Comparison of ENCODE assay signal across 23 cellular contexts in genomic region chr15:62795171-62795570, GRCh38.
"Had no signal": no experiment of that assay in that cellular context is flagged by ENCODE, and none has a peak within 500 bp of the region (broad histone marks: within the 10 kb centered on the region; RNA-seq: fewer than 3 reads in every experiment).

No MANE protein-coding gene starts in this region.

- ATAC-seq: activated CD4-positive, alpha-beta T cell treated with anti-CD3 and anti-CD28 coated beads for 36 hours; left lobe of liver; natural killer cell treated with Interleukin-12 subunit alpha and Interleukin-12 subunit beta and Interleukin-15 and Interleukin-18, amount 100 ng/mL, for 72 hours; WTC11 had no signal

- H3K27me3 Mint-ChIP-seq: brain had no signal

- H3K4me3 ChIP-seq: dorsolateral prefrontal cortex, lung, transverse colon had no signal

- H3K9me3 ChIP-seq: transverse colon had no signal

- FAIRE-seq: colon, TTC549 had no signal

- H3K27ac ChIP-seq: epithelial cell of prostate, transverse colon had no signal

- H3K27ac Mint-ChIP-seq: activated CD4-positive, alpha-beta memory T cell treated with anti-CD3 and anti-CD28 coated beads for 36 hours; activated CD4-positive, alpha-beta T cell treated with anti-CD3 and anti-CD28 coated beads for 36 hours; activated T-helper 1 cell treated with anti-CD3 and anti-CD28 coated beads, Interleukin-12 subunit alpha, Interleukin-12 subunit beta, Interleukin-2, Interleukin-4 antibody, amounts not matched to agents 30 ng/mL and 10 ng/mL and 1 ng/mL, durations not matched to agents 14 hours and 24 hours and 36 hours; mesothelial cell of epicardium; natural killer cell treated with Interleukin-12 subunit alpha and Interleukin-12 subunit beta and Interleukin-15 and Interleukin-18, amount 100 ng/mL, for 72 hours; T-helper 2 cell treated with Interferon-gamma antibody and Interleukin-4, amounts not matched to agents 5 μg/mL and 100 μg/mL, for 36 hours had no signal

- DNase-seq: activated CD4-positive, alpha-beta memory T cell treated with anti-CD3 and anti-CD28 coated beads for 36 hours; activated CD4-positive, alpha-beta T cell treated with anti-CD3 and anti-CD28 coated beads for 36 hours; activated naive CD4-positive, alpha-beta T cell treated with Interleukin-2 at 50 U/mL for 16 hours; activated T-cell treated with anti-CD3 and anti-CD28 coated beads for 4 hours; central memory CD4-positive, alpha-beta T cell; dorsolateral prefrontal cortex; foreskin fibroblast; occipital lobe; posterior cingulate gyrus; stimulated activated CD8-positive, alpha-beta memory T cell treated with anti-CD3 and anti-CD28 coated beads, Interleukin-4, amount 100 ng/mL, for 48 hours; stimulated activated naive CD4-positive, alpha-beta T cell treated with Interleukin-2 at 50 U/mL for 16 hours; transverse colon had no signal

- H3K27me3 ChIP-seq: dorsolateral prefrontal cortex, transverse colon had no signal

- H3K36me3 Mint-ChIP-seq: activated CD4-positive, alpha-beta memory T cell treated with anti-CD3 and anti-CD28 coated beads for 36 hours; mesothelial cell of epicardium; natural killer cell treated with Interleukin-12 subunit alpha and Interleukin-12 subunit beta and Interleukin-15 and Interleukin-18, amount 100 ng/mL, for 72 hours; WTC11 had no signal

- H3K4me1 ChIP-seq: transverse colon had no signal

- H3K4me3 Mint-ChIP-seq: activated CD4-positive, alpha-beta memory T cell treated with anti-CD3 and anti-CD28 coated beads for 36 hours; activated CD4-positive, alpha-beta T cell treated with anti-CD3 and anti-CD28 coated beads for 36 hours; activated T-helper 1 cell treated with anti-CD3 and anti-CD28 coated beads, Interleukin-12 subunit alpha, Interleukin-12 subunit beta, Interleukin-2, Interleukin-4 antibody, amounts not matched to agents 30 ng/mL and 10 ng/mL and 1 ng/mL, durations not matched to agents 14 hours and 24 hours and 36 hours; brain; mesothelial cell of epicardium; natural killer cell treated with Interleukin-12 subunit alpha and Interleukin-12 subunit beta and Interleukin-15 and Interleukin-18, amount 100 ng/mL, for 72 hours; T-helper 2 cell treated with Interferon-gamma antibody and Interleukin-4, amounts not matched to agents 5 μg/mL and 100 μg/mL, for 36 hours; WTC11 had no signal

- H3K4me1 Mint-ChIP-seq: activated CD4-positive, alpha-beta T cell treated with anti-CD3 and anti-CD28 coated beads for 36 hours had no signal

- H3K9me3 Mint-ChIP-seq: activated CD4-positive, alpha-beta memory T cell treated with anti-CD3 and anti-CD28 coated beads for 36 hours; activated T-helper 1 cell treated with anti-CD3 and anti-CD28 coated beads, Interleukin-12 subunit alpha, Interleukin-12 subunit beta, Interleukin-2, Interleukin-4 antibody, amounts not matched to agents 30 ng/mL and 10 ng/mL and 1 ng/mL, durations not matched to agents 14 hours and 24 hours and 36 hours; brain; mesothelial cell of epicardium; natural killer cell treated with Interleukin-12 subunit alpha and Interleukin-12 subunit beta and Interleukin-15 and Interleukin-18, amount 100 ng/mL, for 72 hours; T-helper 2 cell treated with Interferon-gamma antibody and Interleukin-4, amounts not matched to agents 5 μg/mL and 100 μg/mL, for 36 hours; WTC11 had no signal
